ENCODE assay signal across 8 cellular contexts in genomic region chr4:2812985-2813384, GRCh38. TPM values are rescaled to one million over a fixed set of nuclear protein-coding genes. Genes with fewer than 3 reads are reported as not detected.
A peak's percentile ranks its signal among the peaks of the same experiment; 100 is the strongest.
DNase-seq lines count a peak whose midpoint lies in the region; ATAC-seq and TF ChIP-seq lines count a peak whose summit lies in the region.

No MANE protein-coding gene starts in this region.

- no peak for DNase-seq in stimulated activated naive CD8-positive, alpha-beta T cell treated with anti-CD3 and anti-CD28 coated beads, Interleukin-15, Interleukin-2, amounts not matched to agents 100 U/mL and 50 U/mL, for 24 hours
- DNase-seq in activated T-helper 2 cell treated with anti-CD3 and anti-CD28 coated beads, Interferon-gamma antibody, Interleukin-2, Interleukin-4, amounts not matched to agents 10 μg/mL and 5 μg/mL and 100 μg/mL, durations not matched to agents 14 hours and 24 hours and 36 hours (ENCODE audit: low spot score), result no peak
- DNase-seq in lung (ENCODE audit: low spot score) (no peak), SIG-M5 treated with dmso at 0.1 percent for 504 hours (lab: John Stamatoyannopoulos, UW; ENCODE audit: unreplicated experiment) (no peak), NCI-H2081 treated with DMSO at 0.1 percent for 48 hours (lab: John Stamatoyannopoulos, UW) (no peak)
- DNase-seq in activated CD4-positive, CD25-positive, alpha-beta regulatory T cell (lab: John Stamatoyannopoulos, UW), result no peak

- intact Hi-C loops in activated T-helper 2 cell treated with anti-CD3 and anti-CD28 coated beads, Interferon-gamma antibody, Interleukin-2, Interleukin-4, amounts not matched to agents 10 μg/mL and 5 μg/mL and 100 μg/mL, durations not matched to agents 14 hours and 24 hours and 36 hours (cut with micrococcal nuclease), result loop anchor here (1.0 to 5.0 kb wide), 3 partner anchors 15 to 48 kb away; no protein-coding TSS in a partner anchor

- H3K27me3 Mint-ChIP-seq in stimulated activated naive CD8-positive, alpha-beta T cell treated with anti-CD3 and anti-CD28 coated beads, Interleukin-15, Interleukin-2, amounts not matched to agents 100 ng/mL and 50 ng/mL, for 24 hours, result no peaks in the 10 kb centered on the region
- H3K27me3 Mint-ChIP-seq in activated T-helper 2 cell treated with anti-CD3 and anti-CD28 coated beads, Interferon-gamma antibody, Interleukin-2, Interleukin-4, amounts not matched to agents 10 μg/mL and 5 μg/mL and 100 μg/mL, durations not matched to agents 14 hours and 24 hours and 36 hours (ENCODE audit: low read depth), result no peaks in the 10 kb centered on the region

- H3K4me3 Mint-ChIP-seq in stimulated activated naive CD8-positive, alpha-beta T cell treated with anti-CD3 and anti-CD28 coated beads, Interleukin-15, Interleukin-2, amounts not matched to agents 100 ng/mL and 50 ng/mL, for 24 hours, result peak overlapping the region; percentile 91
- peak overlapping the region; percentile 96 for H3K4me3 Mint-ChIP-seq in activated T-helper 2 cell treated with anti-CD3 and anti-CD28 coated beads, Interferon-gamma antibody, Interleukin-2, Interleukin-4, amounts not matched to agents 10 μg/mL and 5 μg/mL and 100 μg/mL, durations not matched to agents 14 hours and 24 hours and 36 hours (ENCODE audit: low read depth)

- H3K27ac ChIP-seq in lung (ENCODE audit: low read depth in 1 of 2, low read length in 1 of 2), result peak overlapping the region in 1 of 2 donors; percentile 59

- no peaks in the 10 kb centered on the region for H3K9me3 Mint-ChIP-seq in stimulated activated naive CD8-positive, alpha-beta T cell treated with anti-CD3 and anti-CD28 coated beads, Interleukin-15, Interleukin-2, amounts not matched to agents 100 ng/mL and 50 ng/mL, for 24 hours
- no peaks in the 10 kb centered on the region for H3K9me3 Mint-ChIP-seq in activated T-helper 2 cell treated with anti-CD3 and anti-CD28 coated beads, Interferon-gamma antibody, Interleukin-2, Interleukin-4, amounts not matched to agents 10 μg/mL and 5 μg/mL and 100 μg/mL, durations not matched to agents 14 hours and 24 hours and 36 hours

- ATAC-seq in stimulated activated naive CD8-positive, alpha-beta T cell treated with anti-CD3 and anti-CD28 coated beads, Interleukin-15, Interleukin-2, amounts not matched to agents 100 U/mL and 50 U/mL, for 24 hours, result no peak
- ATAC-seq in lung (ENCODE audit: insufficient read depth, low FRiP score) (peak; percentile 32), GM19452 (IDR thresholded peaks at IDR 0.05; ENCODE audit: unreplicated experiment) (no peak)

- no peak for TF ChIP-seq CTCF in lung (IDR thresholded peaks at IDR 0.05; ENCODE audit: control extremely low read depth, extremely low read depth)

- H3K27ac Mint-ChIP-seq in stimulated activated naive CD8-positive, alpha-beta T cell treated with anti-CD3 and anti-CD28 coated beads, Interleukin-15, Interleukin-2, amounts not matched to agents 100 ng/mL and 50 ng/mL, for 24 hours, result peak overlapping the region; percentile 95
- peak overlapping the region; percentile 79 for H3K27ac Mint-ChIP-seq in activated T-helper 2 cell treated with anti-CD3 and anti-CD28 coated beads, Interferon-gamma antibody, Interleukin-2, Interleukin-4, amounts not matched to agents 10 μg/mL and 5 μg/mL and 100 μg/mL, durations not matched to agents 14 hours and 24 hours and 36 hours

- H3K36me3 ChIP-seq in lung (ENCODE audit: control insufficient read depth in 2 of 2, insufficient read depth in 2 of 2, low read length in 2 of 2), result peaks cover 0 to 13% of the 10 kb centered on the region in 2 donors

- peaks cover 23% of the 10 kb centered on the region for H3K36me3 Mint-ChIP-seq in stimulated activated naive CD8-positive, alpha-beta T cell treated with anti-CD3 and anti-CD28 coated beads, Interleukin-15, Interleukin-2, amounts not matched to agents 100 ng/mL and 50 ng/mL, for 24 hours (ENCODE audit: low read depth)
- H3K36me3 Mint-ChIP-seq in activated T-helper 2 cell treated with anti-CD3 and anti-CD28 coated beads, Interferon-gamma antibody, Interleukin-2, Interleukin-4, amounts not matched to agents 10 μg/mL and 5 μg/mL and 100 μg/mL, durations not matched to agents 14 hours and 24 hours and 36 hours (ENCODE audit: low read depth), result peaks cover 34% of the 10 kb centered on the region

- WGBS in lung, 2 donors, result 27 to 46% methylated on average over 12 of the region's 12 CpGs

- H3K4me1 ChIP-seq in lung (ENCODE audit: control insufficient read depth in 2 of 2, insufficient read depth in 2 of 2, low read length in 2 of 2), result peaks cover 0 to 57% of the 10 kb centered on the region in 2 donors

- H3K4me1 Mint-ChIP-seq in stimulated activated naive CD8-positive, alpha-beta T cell treated with anti-CD3 and anti-CD28 coated beads, Interleukin-15, Interleukin-2, amounts not matched to agents 100 ng/mL and 50 ng/mL, for 24 hours (ENCODE audit: low read depth), result peaks cover 71% of the 10 kb centered on the region
- H3K4me1 Mint-ChIP-seq in activated T-helper 2 cell treated with anti-CD3 and anti-CD28 coated beads, Interferon-gamma antibody, Interleukin-2, Interleukin-4, amounts not matched to agents 10 μg/mL and 5 μg/mL and 100 μg/mL, durations not matched to agents 14 hours and 24 hours and 36 hours (ENCODE audit: low read depth), result peaks cover 43% of the 10 kb centered on the region

- H3K4me3 ChIP-seq in lung, result peak overlapping the region; percentile 41

- H3K9me3 ChIP-seq in lung (ENCODE audit: control insufficient read depth in 2 of 2, insufficient read depth in 1 of 2, low read length in 1 of 2), result no peaks in the 10 kb centered on the region

- H3K27me3 ChIP-seq in lung (ENCODE audit: control insufficient read depth, insufficient read depth), result no peaks in the 10 kb centered on the region

RNA-seq across cellular contexts. Expression of gene SH3BP2, which starts 20.1 kb away (rescaled TPM):
- 64.3 and 72.7 TPM in 2 replicates for total RNA-seq in activated T-helper 2 cell treated with anti-CD3 and anti-CD28 coated beads, Interferon-gamma antibody, Interleukin-2, Interleukin-4, amounts not matched to agents 10 μg/mL and 5 μg/mL and 100 μg/mL, durations not matched to agents 14 hours and 24 hours and 36 hours
- 100 to 1,000 TPM in 1 of 2 donors, 10 to 100 TPM in 1; 49.9 to 117 TPM for total RNA-seq in lung
- 10 to 100 TPM; 62.9 to 96.7 TPM for polyA plus RNA-seq in lung

RNA-seq across cellular contexts. Expression of gene ADD1, which starts 30.7 kb away (rescaled TPM):
- total RNA-seq in activated T-helper 2 cell treated with anti-CD3 and anti-CD28 coated beads, Interferon-gamma antibody, Interleukin-2, Interleukin-4, amounts not matched to agents 10 μg/mL and 5 μg/mL and 100 μg/mL, durations not matched to agents 14 hours and 24 hours and 36 hours, result 240 and 242 TPM in 2 replicates
- 100 to 1,000 TPM; 300 to 400 TPM for total RNA-seq in lung
- polyA plus RNA-seq in lung, result 100 to 1,000 TPM; 127 to 237 TPM

RNA-seq across cellular contexts. Expression of gene TNIP2, which starts 56.8 kb away (rescaled TPM):
- total RNA-seq in activated T-helper 2 cell treated with anti-CD3 and anti-CD28 coated beads, Interferon-gamma antibody, Interleukin-2, Interleukin-4, amounts not matched to agents 10 μg/mL and 5 μg/mL and 100 μg/mL, durations not matched to agents 14 hours and 24 hours and 36 hours, result 69.2 and 72.1 TPM in 2 replicates
- total RNA-seq in lung, result 10 to 100 TPM; 30.6 to 46.3 TPM
- 10 to 100 TPM; 41.2 to 82.8 TPM for polyA plus RNA-seq in lung
